Comparison of ENCODE assay signal across 8 cellular contexts in the genomic region with DNA sequence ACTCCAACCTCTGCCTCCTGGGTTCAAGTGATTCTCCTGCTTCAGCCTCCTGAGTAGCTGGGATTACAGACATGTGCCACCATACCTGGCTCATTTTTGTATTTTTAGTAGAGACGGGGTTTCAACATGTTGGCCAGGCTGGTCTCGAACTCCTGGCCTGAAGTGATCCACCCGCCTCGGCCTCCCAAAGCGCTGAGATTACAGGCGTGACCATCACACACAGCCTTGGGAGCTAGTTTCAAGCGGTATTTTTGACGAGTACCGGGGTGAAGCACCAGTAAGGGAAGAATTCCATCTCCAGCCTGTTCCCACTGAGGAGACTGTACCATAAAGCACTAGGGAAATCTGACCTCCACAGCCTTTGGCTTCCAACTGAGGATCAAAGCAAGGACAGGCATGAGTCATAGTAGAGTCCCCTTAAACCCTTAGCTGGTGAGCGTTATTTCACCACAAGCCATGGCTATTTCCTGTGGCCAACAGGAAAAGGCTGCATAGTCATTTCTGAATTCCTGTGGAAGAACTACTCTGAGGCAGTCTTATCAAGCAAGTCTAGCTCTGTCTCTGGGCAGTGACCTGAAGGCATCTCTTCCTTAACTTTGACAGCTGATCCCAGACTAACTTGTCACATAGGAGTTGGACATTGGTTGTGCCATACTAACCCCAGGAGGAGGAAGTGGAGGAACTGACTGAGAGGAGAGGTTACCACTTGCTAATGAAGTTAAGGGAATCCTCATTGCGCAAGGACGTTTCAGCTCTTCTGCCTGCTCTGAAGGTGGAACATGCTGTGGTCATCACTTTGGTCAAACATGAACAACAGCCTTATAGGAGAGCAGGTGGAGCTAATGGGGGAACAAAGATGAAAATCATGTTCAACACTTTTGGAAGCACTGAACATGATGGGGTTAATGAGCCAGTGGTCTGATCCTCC.
A peak's percentile ranks its signal among the peaks of the same experiment; 100 is the strongest.
DNase-seq lines count a peak whose midpoint lies in the region; ATAC-seq and TF ChIP-seq lines count a peak whose summit lies in the region.

No MANE protein-coding gene starts in this region.

- H3F3A ChIP-seq in Loucy (ENCODE audit: low read depth) = no peaks in the 10 kb centered on the region; the same call in 1 of the 2 replicates

- peak overlapping the region; percentile 75 for H3K9ac ChIP-seq in Loucy (ENCODE audit: low read depth, low read length, poor library complexity, severe bottlenecking)

- TF ChIP-seq CTCF in Loucy (conservative IDR thresholded peaks at IDR 0.05; ENCODE audit: low read length) (no peak), astrocyte of the spinal cord (IDR thresholded peaks at IDR 0.05; ENCODE audit: low read depth, low read length) (no peak), psoas muscle (IDR thresholded peaks at IDR 0.05) (no peak), GM10266 (IDR thresholded peaks at IDR 0.05; ENCODE audit: control insufficient read depth, insufficient read depth, low read depth, missing control alignments) (no peak), transverse colon (IDR thresholded peaks at IDR 0.05) (no peak)

- no peak for TF ChIP-seq POLR2A in transverse colon (IDR thresholded peaks at IDR 0.05)

- 54 to 76% (median 65%) methylated on average over 12 of the region's 12 CpGs for WGBS in psoas muscle, 3 donors
- 63 to 81% methylated on average over 3 to 12 of the region's 12 CpGs for WGBS in transverse colon (ENCODE audit: low coverage in 1 of 2), 2 donors

- peak overlapping the region; percentile 85 for H3K4me2 ChIP-seq in Loucy (ENCODE audit: low read depth, low read length, poor library complexity, severe bottlenecking)

- H2AFZ ChIP-seq in Loucy (ENCODE audit: low read length) = no peak overlapping the region

- H3K79me2 ChIP-seq in Loucy (ENCODE audit: insufficient read depth, low read length) = no peaks in the 10 kb centered on the region; the same call in 1 of the 2 replicates

- H3K4me3 ChIP-seq in Loucy (ENCODE audit: low read length, poor library complexity, severe bottlenecking) (peak overlapping the region; percentile 65), astrocyte of the spinal cord (ENCODE audit: low read depth, low read length) (no peak overlapping the region), psoas muscle (no peak overlapping the region), transverse colon (no peak overlapping the region)

- no peaks in the 10 kb centered on the region for H3K27me3 ChIP-seq in Loucy (ENCODE audit: insufficient read depth, low read length, poor library complexity, severe bottlenecking)
- H3K27me3 ChIP-seq in psoas muscle (ENCODE audit: insufficient read depth in 3 of 3, low read length in 2 of 3) = no peaks in the 10 kb centered on the region
- no peaks in the 10 kb centered on the region for H3K27me3 ChIP-seq in transverse colon

- no peaks in the 10 kb centered on the region for H3K9me2 ChIP-seq in Loucy (replicated peaks; ENCODE audit: low read depth, low read length)

- no peaks in the 10 kb centered on the region for H3K36me3 ChIP-seq in Loucy (ENCODE audit: insufficient read depth, low read length)
- no peaks in the 10 kb centered on the region for H3K36me3 ChIP-seq in psoas muscle (ENCODE audit: insufficient read depth in 1 of 2, low read depth in 1 of 2)
- H3K36me3 ChIP-seq in transverse colon = no peaks in the 10 kb centered on the region

- DNase-seq in astrocyte of the spinal cord (ENCODE audit: low read depth, low spot score) (peak; percentile 97), psoas muscle (no peak), GM10266 (ENCODE audit: extremely low spot score) (no peak), NCI-H748 (lab: John Stamatoyannopoulos, UW; ENCODE audit: unreplicated experiment) (no peak), transverse colon (no peak)
- no peak for DNase-seq in activated naive CD4-positive, alpha-beta T cell (lab: John Stamatoyannopoulos, UW)

- peak; percentile 33 for ATAC-seq in GM18861 (IDR thresholded peaks at IDR 0.05; ENCODE audit: unreplicated experiment)
- peak; percentile 80 to 84 (median 82) for ATAC-seq in psoas muscle

- in situ Hi-C loops in astrocyte of the spinal cord (cut with HindIII; ENCODE audit: low sequenced_read_pairs) = no loop called here
- in situ Hi-C loops in transverse colon (cut with MboI; ENCODE audit: low pct_ligation_motif_present in 1 of 4, low pct_unique_long_range_greater_than_20kb in 1 of 4, low sequenced_read_pairs in 3 of 4) = loop anchor here in 1 of 4 donors (5.0 kb wide), 1 partner anchor 143 kb away; no protein-coding TSS in a partner anchor

- peak overlapping the region; percentile 82 for H3K27ac ChIP-seq in psoas muscle
- no peak overlapping the region for H3K27ac ChIP-seq in transverse colon

- H3K4me1 ChIP-seq in Loucy (ENCODE audit: insufficient read depth, low read length, poor library complexity, severe bottlenecking) (peaks cover 93% of the 10 kb centered on the region), psoas muscle (peaks cover 26% of the 10 kb centered on the region), transverse colon (peaks cover 0 to 6% (median 2%) of the 10 kb centered on the region in 4 donors)

- H4K20me1 ChIP-seq in Loucy (ENCODE audit: insufficient read depth, low read length, poor library complexity, severe bottlenecking) = no peaks in the 10 kb centered on the region

- intact Hi-C loops in psoas muscle (cut with DNase I) = no loop called here
- intact Hi-C loops in transverse colon (cut with DNase I; ENCODE audit: low total_unique reads) = no loop called here

- H3K9me3 ChIP-seq in Loucy (ENCODE audit: insufficient read depth, low read depth, low read length) (no peaks in the 10 kb centered on the region), psoas muscle (no peaks in the 10 kb centered on the region), transverse colon (no peaks in the 10 kb centered on the region)

- TF ChIP-seq EP300 in transverse colon (IDR thresholded peaks at IDR 0.05; ENCODE audit: low read depth) = no peak
